Comparison of ENCODE assay signal across 14 cellular contexts in genomic region chr11:126370016-126370415, GRCh38. TPM values are rescaled to one million over a fixed set of nuclear protein-coding genes. Genes with fewer than 3 reads are reported as not detected.
DNase-seq lines count a peak whose midpoint lies in the region; ATAC-seq, FAIRE-seq and TF ChIP-seq lines count a peak whose summit lies in the region.
"Had no signal": no experiment of that assay in that cellular context is flagged by ENCODE, and none has a peak within 500 bp of the region (broad histone marks: within the 10 kb centered on the region; RNA-seq: fewer than 3 reads in every experiment).

No MANE protein-coding gene starts in this region.

- DNase-seq in HepG2 (ENCODE audit: low spot score): no peak
- peak; percentile 45 for DNase-seq in fibroblast of villous mesenchyme (ENCODE audit: low read depth)
- DNase-seq in natural killer cell treated with Interleukin-12 subunit alpha and Interleukin-12 subunit beta and Interleukin-15 and Interleukin-18, amount 100 ng/mL, for 72 hours (ENCODE audit: low spot score): no peak
- no peak for DNase-seq in neural progenitor cell (ENCODE audit: low spot score)
- DNase-seq in NOMO-1 treated with DMSO at 0.1 percent for 48 hours (lab: John Stamatoyannopoulos, UW; ENCODE audit: unreplicated experiment): no peak
- DNase-seq: ACHN; CD4-positive, CD25-positive, alpha-beta regulatory T cell; DMS53; GF-D8; HCEC 1CT had no signal

- H3K36me3 Mint-ChIP-seq in natural killer cell treated with Interleukin-12 subunit alpha and Interleukin-12 subunit beta and Interleukin-15 and Interleukin-18, amount 100 ng/mL, for 72 hours: no peaks in the 10 kb centered on the region
- H3K36me3 Mint-ChIP-seq in neural progenitor cell: peaks cover 5% of the 10 kb centered on the region

- WGBS in liver: 43% methylated on average over 3 of the region's 3 CpGs
- 91% methylated on average over 3 of the region's 3 CpGs for WGBS in HepG2 (ENCODE audit: low lambda C conversion rate)

- H3K9ac ChIP-seq in liver (ENCODE audit: low read depth in 1 of 2, low read length in 2 of 2) (no peak overlapping the region), HepG2 (ENCODE audit: insufficient read depth, low read depth, low read length) (no peak overlapping the region), neural progenitor cell (no peak overlapping the region)
- H3K9ac ChIP-seq: BLaER1 treated with 17β-estradiol and CSF1 and Interleukin-3, amounts not matched to agents 10 nM and 100 nM had no signal

- TF ChIP-seq RAD21 in liver (IDR thresholded peaks at IDR 0.05) (peak in 1 of 2 donors; percentile 48), HepG2 (CRISPR knock-in tag; IDR thresholded peaks at IDR 0.05) (no peak)

- no peak for ATAC-seq in HepG2
- no peak for ATAC-seq in natural killer cell treated with Interleukin-12 subunit alpha and Interleukin-12 subunit beta and Interleukin-15 and Interleukin-18, amount 100 ng/mL, for 72 hours
- ATAC-seq in HG03457 (IDR thresholded peaks at IDR 0.05; ENCODE audit: unreplicated experiment): no peak
- ATAC-seq in HG03469 (IDR thresholded peaks at IDR 0.05; ENCODE audit: unreplicated experiment): no peak

- no peak for FAIRE-seq in HepG2 (lab: Jason Lieb, UNC)

- peak overlapping the region; percentile 34 to 80 for H3K27ac Mint-ChIP-seq in natural killer cell treated with Interleukin-12 subunit alpha and Interleukin-12 subunit beta and Interleukin-15 and Interleukin-18, amount 100 ng/mL, for 72 hours
- no peak overlapping the region for H3K27ac Mint-ChIP-seq in neural progenitor cell

- H3K9me3 Mint-ChIP-seq in natural killer cell treated with Interleukin-12 subunit alpha and Interleukin-12 subunit beta and Interleukin-15 and Interleukin-18, amount 100 ng/mL, for 72 hours: no peaks in the 10 kb centered on the region
- H3K9me3 Mint-ChIP-seq in neural progenitor cell: no peaks in the 10 kb centered on the region
- H3K9me3 Mint-ChIP-seq: CD4-positive, CD25-positive, alpha-beta regulatory T cell had no signal

- peak overlapping the region; percentile 7 for H3K4me3 Mint-ChIP-seq in natural killer cell treated with Interleukin-12 subunit alpha and Interleukin-12 subunit beta and Interleukin-15 and Interleukin-18, amount 100 ng/mL, for 72 hours
- no peak overlapping the region for H3K4me3 Mint-ChIP-seq in neural progenitor cell
- H3K4me3 Mint-ChIP-seq: CD4-positive, CD25-positive, alpha-beta regulatory T cell had no signal

- no peaks in the 10 kb centered on the region for H4K20me1 ChIP-seq in HepG2 (ENCODE audit: insufficient read depth, low read length)
- peaks cover 3% of the 10 kb centered on the region for H4K20me1 ChIP-seq in neural progenitor cell (ENCODE audit: low read depth)

- H3K4me3 ChIP-seq in liver (ENCODE audit: low read depth in 1 of 3, low read length in 3 of 3): no peak overlapping the region
- no peak overlapping the region for H3K4me3 ChIP-seq in HepG2 (replicated peaks in 1 of 3; ENCODE audit: insufficient read depth in 1 of 3, low read depth in 2 of 3, low read length in 3 of 3)
- H3K4me3 ChIP-seq in fibroblast of villous mesenchyme (ENCODE audit: low read depth, low read length): no peak overlapping the region
- no peak overlapping the region for H3K4me3 ChIP-seq in neural progenitor cell
- H3K4me3 ChIP-seq: BLaER1 treated with 17β-estradiol and CSF1 and Interleukin-3, amounts not matched to agents 10 nM and 100 nM had no signal

- H3K4me2 ChIP-seq in HepG2 (ENCODE audit: low read depth, low read length) (no peak overlapping the region), neural progenitor cell (no peak overlapping the region)

- in situ Hi-C loops in HepG2 (cut with HindIII; ENCODE audit: extremely low pct_ligation_motif_present, low pct_unique_long_range_greater_than_20kb): no loop called here

- H3K79me2 ChIP-seq in HepG2 (ENCODE audit: insufficient read depth, low read length) (peaks cover 4% of the 10 kb centered on the region), neural progenitor cell (ENCODE audit: low read depth) (peaks cover 34% of the 10 kb centered on the region)

- no peaks in the 10 kb centered on the region for H3F3A ChIP-seq in neural progenitor cell (ENCODE audit: low read depth)

- POLR2A ChIA-PET in HepG2 (lab: Yijun Ruan, JAX): no interaction called here

- TF ChIP-seq CTCF in liver (IDR thresholded peaks at IDR 0.05; ENCODE audit: low read depth, low read length, missing input control) (no peak), HepG2 (CRISPR knock-in tag; IDR thresholded peaks at IDR 0.05) (no peak), fibroblast of villous mesenchyme (IDR thresholded peaks at IDR 0.05; ENCODE audit: insufficient read depth, low read depth, low read length) (no peak), neural progenitor cell (IDR thresholded peaks at IDR 0.05) (no peak)

- BruUV-seq in HepG2 (replicated peaks; lab: Mats Ljungman, UMichigan): no TSS peak

- intact Hi-C loops in HepG2 (cut with micrococcal nuclease; ENCODE audit: unreplicated experiment): no loop called here

- H3K27me3 ChIP-seq in liver (ENCODE audit: control insufficient read depth in 4 of 4, insufficient read depth in 4 of 4, low read length in 3 of 4): no peaks in the 10 kb centered on the region
- H3K27me3 ChIP-seq in HepG2 (ENCODE audit: control insufficient read depth in 1 of 2, insufficient read depth in 2 of 2, low read length in 2 of 2): no peaks in the 10 kb centered on the region
- H3K27me3 ChIP-seq in neural progenitor cell: no peaks in the 10 kb centered on the region
- H3K27me3 ChIP-seq: BLaER1 treated with 17β-estradiol and CSF1 and Interleukin-3, amounts not matched to agents 10 nM and 100 nM had no signal

- no peak for TF ChIP-seq POLR2A in HepG2 (IDR thresholded peaks at IDR 0.05; ENCODE audit: insufficient read depth in 1 of 2, low read depth in 2 of 2, low read length in 2 of 2)

- H3K36me3 ChIP-seq in liver (ENCODE audit: control insufficient read depth in 4 of 4, insufficient read depth in 3 of 4, low read depth in 1 of 4, low read length in 3 of 4) (no peaks in the 10 kb centered on the region), HepG2 (replicated peaks in 1 of 2; ENCODE audit: control insufficient read depth in 1 of 2, insufficient read depth in 2 of 2, low read length in 2 of 2) (no peaks in the 10 kb centered on the region), neural progenitor cell (no peaks in the 10 kb centered on the region)
- H3K36me3 ChIP-seq: BLaER1 treated with 17β-estradiol and CSF1 and Interleukin-3, amounts not matched to agents 10 nM and 100 nM had no signal

- H2AFZ ChIP-seq in HepG2 (ENCODE audit: low read length): no peak overlapping the region
- H2AFZ ChIP-seq in neural progenitor cell (replicated peaks): no peak overlapping the region

- H3K4me1 ChIP-seq in liver (ENCODE audit: control insufficient read depth in 4 of 4, insufficient read depth in 4 of 4, low read length in 3 of 4) (peaks cover 19 to 51% (median 33%) of the 10 kb centered on the region in 4 donors), HepG2 (ENCODE audit: insufficient read depth, low read length) (no peaks in the 10 kb centered on the region), neural progenitor cell (peaks cover 17% of the 10 kb centered on the region)

- no peaks in the 10 kb centered on the region for H3K27me3 Mint-ChIP-seq in natural killer cell treated with Interleukin-12 subunit alpha and Interleukin-12 subunit beta and Interleukin-15 and Interleukin-18, amount 100 ng/mL, for 72 hours
- H3K27me3 Mint-ChIP-seq in neural progenitor cell (ENCODE audit: insufficient read depth, low read depth): no peaks in the 10 kb centered on the region
- H3K27me3 Mint-ChIP-seq: CD4-positive, CD25-positive, alpha-beta regulatory T cell had no signal

- CTCF ChIA-PET in HepG2 (lab: Yijun Ruan, JAX; ENCODE audit: low intra/inter-chr PET ratio, low total read pairs): no interaction called here

- H3K4me1 Mint-ChIP-seq in natural killer cell treated with Interleukin-12 subunit alpha and Interleukin-12 subunit beta and Interleukin-15 and Interleukin-18, amount 100 ng/mL, for 72 hours (ENCODE audit: low read depth in 2 of 2): peaks cover 30 to 53% of the 10 kb centered on the region in 2 donors
- H3K4me1 Mint-ChIP-seq in neural progenitor cell: peaks cover 17% of the 10 kb centered on the region

- H3K27ac ChIP-seq in liver (ENCODE audit: low read depth in 1 of 2, low read length in 2 of 2): peak overlapping the region; percentile 60 to 65
- no peak overlapping the region for H3K27ac ChIP-seq in HepG2 (ENCODE audit: extremely low read length, insufficient read depth, low read length)
- no peak overlapping the region for H3K27ac ChIP-seq in neural progenitor cell
- H3K27ac ChIP-seq: BLaER1 treated with 17β-estradiol and CSF1 and Interleukin-3, amounts not matched to agents 10 nM and 100 nM had no signal

- H3K9me3 ChIP-seq in liver (ENCODE audit: control insufficient read depth in 4 of 4, low read length in 3 of 4): no peaks in the 10 kb centered on the region
- H3K9me3 ChIP-seq in HepG2 (ENCODE audit: low read length): no peaks in the 10 kb centered on the region
- no peaks in the 10 kb centered on the region for H3K9me3 ChIP-seq in neural progenitor cell (ENCODE audit: low read depth)
- H3K9me3 ChIP-seq: BLaER1 treated with 17β-estradiol and CSF1 and Interleukin-3, amounts not matched to agents 10 nM and 100 nM had no signal

- TF ChIP-seq EP300 in HepG2 (IDR thresholded peaks at IDR 0.05; ENCODE audit: low read depth in 2 of 2, low read length in 2 of 2) (no peak), HepG2 (CRISPR knock-in tag; IDR thresholded peaks at IDR 0.05; ENCODE audit: borderline replicate concordance) (no peak)

RNA-seq across cellular contexts. Expression of gene ST3GAL4, which starts 14.5 kb away (rescaled TPM):
- total RNA-seq in liver (10 to 100 TPM in 1 of 2 donors, 1 to 10 TPM in 1; 7.4 to 18.4 TPM), HepG2 (2016; rRNA removed; fragmentation: Illumina TruSeq; extraction: Trizol) (7.4 and 13.3 TPM in 2 replicates), fibroblast of villous mesenchyme (16.8 and 17.1 TPM in 2 replicates), neural progenitor cell (ENCODE audit: low replicate concordance) (13.0 and 17.9 TPM in 2 replicates)
- polyA plus RNA-seq in liver (10 to 100 TPM in 1 of 2 donors, 1 to 10 TPM in 1; 4.5 to 13.7 TPM), HepG2 (2011; rRNA removed) (9.1 and 12.5 TPM in 2 replicates)
- total RNA-seq in HepG2 (2016; cell fraction: cytosol; rRNA removed; fragmentation: Illumina TruSeq; extraction: Trizol; ENCODE audit: low read depth): 26.0 and 28.4 TPM in 2 replicates
- 6.5 and 14.0 TPM in 2 replicates for total RNA-seq in HepG2 (2016; cell fraction: insoluble cytoplasmic fraction; rRNA removed; fragmentation: Illumina TruSeq; extraction: Trizol)
- 29.9 and 31.6 TPM in 2 replicates for total RNA-seq in HepG2 (2016; cell fraction: membrane; rRNA removed; fragmentation: Illumina TruSeq; extraction: Trizol)
- 10.2 and 12.2 TPM in 2 replicates for total RNA-seq in HepG2 (2016; cell fraction: nucleus; rRNA removed; fragmentation: Illumina TruSeq; extraction: Trizol)
- 8.8 and 9.2 TPM in 2 replicates for polyA plus RNA-seq in HepG2 (2011; cell fraction: cytosol; rRNA removed)
- 15.0 and 15.5 TPM in 2 replicates for polyA plus RNA-seq in HepG2 (2011; cell fraction: nucleus; rRNA removed)
- polyA plus RNA-seq in HepG2 (2012): 7.8 and 8.2 TPM in 2 replicates
- polyA plus RNA-seq in HepG2 (2016; cell fraction: cytosol; fragmentation: Illumina TruSeq; extraction: Trizol; ENCODE audit: low read depth): 22.6 and 26.2 TPM in 2 replicates
- polyA plus RNA-seq in HepG2 (2016; cell fraction: insoluble cytoplasmic fraction; fragmentation: Illumina TruSeq; extraction: Trizol; ENCODE audit: low read depth): 7.6 and 9.2 TPM in 2 replicates
- 26.9 and 30.2 TPM in 2 replicates for polyA plus RNA-seq in HepG2 (2016; cell fraction: membrane; fragmentation: Illumina TruSeq; extraction: Trizol; ENCODE audit: low read depth)
- polyA plus RNA-seq in HepG2 (2016; cell fraction: nucleus; fragmentation: Illumina TruSeq; extraction: Trizol; ENCODE audit: insufficient read depth, low read depth): 24.7 and 27.7 TPM in 2 replicates
- 17.0 and 116 TPM in 2 replicates for polyA minus RNA-seq in HepG2 (2011; rRNA and poly(A)+ RNA removed; ENCODE audit: low replicate concordance)
- polyA minus RNA-seq in HepG2 (2011; cell fraction: cytosol; rRNA and poly(A)+ RNA removed): 3.8 and 4.3 TPM in 2 replicates
- 5.8 and 7.1 TPM in 2 replicates for polyA minus RNA-seq in HepG2 (2011; cell fraction: nucleus; rRNA and poly(A)+ RNA removed)
- total RNA-seq in natural killer cell treated with Interleukin-12 subunit alpha and Interleukin-12 subunit beta and Interleukin-15 and Interleukin-18, amount 100 ng/mL, for 72 hours: 10 to 100 TPM; 60.4 to 60.9 TPM

Comparison
In these comparisons a context has a peak if more than half of its experiments do, and no peak if none do; other contexts are left out.
1. H3K27ac ChIP-seq: peak in liver (2 of 2); none in HepG2 (single experiment) and neural progenitor cell (single experiment).